ENCODE assay signal across 1 cellular context in the genomic region with DNA sequence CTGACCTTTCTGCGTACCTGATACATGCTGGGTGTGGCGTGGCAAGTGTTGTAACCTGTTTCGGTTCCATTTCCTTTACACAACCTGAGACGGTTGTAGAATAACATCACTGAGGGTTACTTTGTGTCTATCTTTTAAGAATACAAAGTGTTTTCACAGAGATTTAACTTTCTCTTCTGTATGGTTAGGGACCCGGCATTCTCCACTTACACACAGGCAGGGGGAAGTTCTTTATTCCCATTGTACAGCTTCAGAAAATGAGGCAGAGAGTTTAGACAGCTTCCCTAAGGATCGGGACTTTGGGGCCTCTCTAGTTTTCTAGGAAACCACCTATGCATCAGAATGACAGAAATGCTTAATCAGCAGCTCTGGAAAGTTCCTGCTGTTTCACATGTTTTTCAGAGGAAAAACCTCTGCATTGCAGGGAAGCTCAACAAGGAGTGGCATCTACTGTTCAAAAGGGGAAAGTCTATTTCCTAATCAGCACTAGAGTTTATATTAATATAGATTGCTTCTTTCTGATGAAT.
TF ChIP-seq lines count a peak whose summit lies in the region.

No MANE protein-coding gene starts in this region.

TF ChIP-seq in GM23338, 12 proteins besides CTCF, POLR2A, EP300 and RAD21 (continued from another document):
- TF ChIP-seq, protein P1, sequence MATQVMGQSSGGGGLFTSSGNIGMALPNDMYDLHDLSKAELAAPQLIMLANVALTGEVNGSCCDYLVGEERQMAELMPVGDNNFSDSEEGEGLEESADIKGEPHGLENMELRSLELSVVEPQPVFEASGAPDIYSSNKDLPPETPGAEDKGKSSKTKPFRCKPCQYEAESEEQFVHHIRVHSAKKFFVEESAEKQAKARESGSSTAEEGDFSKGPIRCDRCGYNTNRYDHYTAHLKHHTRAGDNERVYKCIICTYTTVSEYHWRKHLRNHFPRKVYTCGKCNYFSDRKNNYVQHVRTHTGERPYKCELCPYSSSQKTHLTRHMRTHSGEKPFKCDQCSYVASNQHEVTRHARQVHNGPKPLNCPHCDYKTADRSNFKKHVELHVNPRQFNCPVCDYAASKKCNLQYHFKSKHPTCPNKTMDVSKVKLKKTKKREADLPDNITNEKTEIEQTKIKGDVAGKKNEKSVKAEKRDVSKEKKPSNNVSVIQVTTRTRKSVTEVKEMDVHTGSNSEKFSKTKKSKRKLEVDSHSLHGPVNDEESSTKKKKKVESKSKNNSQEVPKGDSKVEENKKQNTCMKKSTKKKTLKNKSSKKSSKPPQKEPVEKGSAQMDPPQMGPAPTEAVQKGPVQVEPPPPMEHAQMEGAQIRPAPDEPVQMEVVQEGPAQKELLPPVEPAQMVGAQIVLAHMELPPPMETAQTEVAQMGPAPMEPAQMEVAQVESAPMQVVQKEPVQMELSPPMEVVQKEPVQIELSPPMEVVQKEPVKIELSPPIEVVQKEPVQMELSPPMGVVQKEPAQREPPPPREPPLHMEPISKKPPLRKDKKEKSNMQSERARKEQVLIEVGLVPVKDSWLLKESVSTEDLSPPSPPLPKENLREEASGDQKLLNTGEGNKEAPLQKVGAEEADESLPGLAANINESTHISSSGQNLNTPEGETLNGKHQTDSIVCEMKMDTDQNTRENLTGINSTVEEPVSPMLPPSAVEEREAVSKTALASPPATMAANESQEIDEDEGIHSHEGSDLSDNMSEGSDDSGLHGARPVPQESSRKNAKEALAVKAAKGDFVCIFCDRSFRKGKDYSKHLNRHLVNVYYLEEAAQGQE (IDR thresholded peaks at IDR 0.05; ENCODE audit: unreplicated experiment), result no peak
- no peak for TF ChIP-seq POLR2AphosphoS5 (IDR thresholded peaks at IDR 0.05; ENCODE audit: low read depth)
- no peak for TF ChIP-seq CREB1 (CRISPR knock-in tag; IDR thresholded peaks at IDR 0.05; ENCODE audit: low read depth)
- no peak for TF ChIP-seq EZH2 (IDR thresholded peaks at IDR 0.05; ENCODE audit: low read depth, unreplicated experiment)
- no peak for TF ChIP-seq EZH2phosphoT487 (IDR thresholded peaks at IDR 0.05; ENCODE audit: unreplicated experiment)
- TF ChIP-seq ZNF331 (CRISPR knock-in tag; IDR thresholded peaks at IDR 0.05; ENCODE audit: low read depth), result no peak
- TF ChIP-seq NANOG (IDR thresholded peaks at IDR 0.05; ENCODE audit: borderline replicate concordance), result no peak
- TF ChIP-seq ZNF114 (CRISPR knock-in tag; IDR thresholded peaks at IDR 0.05), result no peak
TF ChIP-seq in GM23338: peak in this region for 0.
